Comparison of ENCODE assay signal across 1 cellular context in the genomic region with DNA sequence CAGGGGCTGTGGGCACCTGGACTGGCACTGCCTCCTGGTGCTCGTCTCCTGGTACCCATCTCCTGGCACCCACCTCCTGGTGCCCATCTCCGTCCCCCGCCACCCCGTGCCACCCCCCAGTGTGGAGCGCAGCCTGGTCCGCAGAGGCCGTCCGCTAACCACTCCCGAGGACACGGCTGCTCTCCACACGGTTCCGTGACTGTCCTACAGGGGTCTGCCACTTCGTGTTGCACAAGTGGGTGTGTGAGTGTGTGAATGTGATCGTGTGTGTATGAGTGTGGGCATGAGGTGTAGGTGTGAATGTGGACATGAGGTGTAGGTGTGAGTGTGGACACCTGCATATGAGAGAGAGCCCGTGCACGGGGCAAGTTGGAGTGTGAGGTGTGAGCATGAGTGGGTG.
TF ChIP-seq lines count a peak whose summit lies in the region.

No MANE protein-coding gene starts in this region.

TF ChIP-seq in H1, 55 proteins besides CTCF, POLR2A, EP300 and RAD21 (continued from another document):
- TF ChIP-seq KDM1A (IDR thresholded peaks at IDR 0.05; ENCODE audit: borderline replicate concordance, low read length) (no peak), EGR1 (IDR thresholded peaks at IDR 0.05; ENCODE audit: borderline replicate concordance, low read depth, low read length) (no peak), TBP (IDR thresholded peaks at IDR 0.05; ENCODE audit: low read depth, low read length) (no peak), SRF (IDR thresholded peaks at IDR 0.05; ENCODE audit: low read depth, low read length) (no peak)
